In the genomic region with DNA sequence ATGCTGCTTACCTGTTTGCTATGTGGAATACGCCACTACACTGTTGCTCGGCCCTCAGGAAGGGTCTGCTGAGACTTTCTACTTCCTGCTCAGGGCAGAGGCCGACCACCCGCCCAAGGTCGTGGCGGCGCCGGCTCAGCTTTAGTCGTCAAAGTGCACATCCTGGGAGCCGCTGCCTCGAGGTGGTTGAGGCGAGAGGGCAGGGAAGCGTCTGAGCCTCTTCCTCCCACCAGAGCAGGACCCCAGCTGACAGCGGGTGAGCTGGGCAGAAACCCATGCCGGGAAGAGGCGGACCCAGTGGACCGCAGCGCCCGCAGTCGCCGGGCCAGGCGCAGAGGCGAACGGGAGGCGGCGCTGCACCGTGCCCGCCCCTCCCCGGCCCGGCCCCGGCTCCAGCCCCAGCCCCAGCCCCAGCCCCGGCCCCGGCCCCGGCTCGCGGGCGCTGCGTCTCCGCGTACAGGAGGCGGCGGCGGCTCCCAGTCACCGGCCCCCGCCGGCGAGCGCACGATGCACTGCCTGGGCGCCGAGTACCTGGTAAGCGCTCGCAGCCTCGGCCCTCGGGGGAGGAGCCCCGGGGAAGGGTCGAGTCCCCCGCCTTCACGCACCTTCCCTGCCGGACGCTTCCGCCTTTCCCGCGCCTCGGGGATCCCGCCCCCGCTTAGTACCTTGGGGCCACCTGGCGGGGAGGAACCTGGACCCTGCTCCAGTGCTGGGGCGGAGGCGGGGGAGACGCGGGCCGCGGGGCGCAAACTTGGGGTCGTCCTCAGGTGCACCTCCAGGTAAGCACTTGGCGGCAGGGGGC, we compare ENCODE assay signal across 8 cellular contexts. TPM values are rescaled to one million over a fixed set of nuclear protein-coding genes. Genes with fewer than 3 reads are reported as not detected.
DNase-seq lines count a peak whose midpoint lies in the region; ATAC-seq lines count a peak whose summit lies in the region.

A gene with protein sequence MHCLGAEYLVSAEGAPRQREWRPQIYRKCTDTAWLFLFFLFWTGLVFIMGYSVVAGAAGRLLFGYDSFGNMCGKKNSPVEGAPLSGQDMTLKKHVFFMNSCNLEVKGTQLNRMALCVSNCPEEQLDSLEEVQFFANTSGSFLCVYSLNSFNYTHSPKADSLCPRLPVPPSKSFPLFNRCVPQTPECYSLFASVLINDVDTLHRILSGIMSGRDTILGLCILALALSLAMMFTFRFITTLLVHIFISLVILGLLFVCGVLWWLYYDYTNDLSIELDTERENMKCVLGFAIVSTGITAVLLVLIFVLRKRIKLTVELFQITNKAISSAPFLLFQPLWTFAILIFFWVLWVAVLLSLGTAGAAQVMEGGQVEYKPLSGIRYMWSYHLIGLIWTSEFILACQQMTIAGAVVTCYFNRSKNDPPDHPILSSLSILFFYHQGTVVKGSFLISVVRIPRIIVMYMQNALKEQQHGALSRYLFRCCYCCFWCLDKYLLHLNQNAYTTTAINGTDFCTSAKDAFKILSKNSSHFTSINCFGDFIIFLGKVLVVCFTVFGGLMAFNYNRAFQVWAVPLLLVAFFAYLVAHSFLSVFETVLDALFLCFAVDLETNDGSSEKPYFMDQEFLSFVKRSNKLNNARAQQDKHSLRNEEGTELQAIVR (plus strand): TSS at position 413 of the 802 bp plus-strand sequence. CDS start 95 bp downstream, at position 508.

- intact Hi-C loops in activated CD4-positive, alpha-beta T cell treated with anti-CD3 and anti-CD28 coated beads, Interleukin-2, amount 10 ng/mL, durations not matched to agents 24 days and 14 days (cut with micrococcal nuclease): no loop called here

- peaks cover 36% of the 10 kb centered on the region for H3K27me3 Mint-ChIP-seq in IgD-negative memory B cell
- H3K27me3 Mint-ChIP-seq in activated CD4-positive, alpha-beta T cell treated with anti-CD3 and anti-CD28 coated beads, Interleukin-2, amount 10 ng/mL, durations not matched to agents 24 days and 14 days: peaks cover 62% of the 10 kb centered on the region

- peak; percentile 84 for ATAC-seq in esophagus mucosa
- ATAC-seq in HG02759 (IDR thresholded peaks at IDR 0.05; ENCODE audit: unreplicated experiment): no peak
- no peak for ATAC-seq in GM21390 (IDR thresholded peaks at IDR 0.05; ENCODE audit: unreplicated experiment)

- peaks cover 3% of the 10 kb centered on the region for H3K36me3 Mint-ChIP-seq in IgD-negative memory B cell
- no peaks in the 10 kb centered on the region for H3K36me3 Mint-ChIP-seq in activated CD4-positive, alpha-beta T cell treated with anti-CD3 and anti-CD28 coated beads, Interleukin-2, amount 10 ng/mL, durations not matched to agents 24 days and 14 days (ENCODE audit: low read depth)

- peaks cover 0 to 6% (median 0%) of the 10 kb centered on the region in 3 donors for H3K9me3 Mint-ChIP-seq in IgD-negative memory B cell
- no peaks in the 10 kb centered on the region for H3K9me3 Mint-ChIP-seq in activated CD4-positive, alpha-beta T cell treated with anti-CD3 and anti-CD28 coated beads, Interleukin-2, amount 10 ng/mL, durations not matched to agents 24 days and 14 days

- H3K4me1 Mint-ChIP-seq in IgD-negative memory B cell: peaks cover 0 to 5% (median 4%) of the 10 kb centered on the region in 3 donors
- H3K4me1 Mint-ChIP-seq in activated CD4-positive, alpha-beta T cell treated with anti-CD3 and anti-CD28 coated beads, Interleukin-2, amount 10 ng/mL, durations not matched to agents 24 days and 14 days: peaks cover 2% of the 10 kb centered on the region

- DNase-seq in EH (ENCODE audit: low read depth) (peak; percentile 57), myocyte (ENCODE audit: low read depth) (peak; percentile 71), ureter (ENCODE audit: low spot score) (peak; percentile 59)
- DNase-seq in activated CD4-positive, alpha-beta T cell treated with anti-CD3 and anti-CD28 coated beads, Interleukin-2, amount 10 ng/mL, durations not matched to agents 24 days and 14 days: peak; percentile 65

- peak within 1 kb of the TSS in 3 of 4 donors; percentile 53 to 88 (median 70) for H3K4me3 Mint-ChIP-seq in IgD-negative memory B cell
- peak within 1 kb of the TSS; percentile 57 for H3K4me3 Mint-ChIP-seq in activated CD4-positive, alpha-beta T cell treated with anti-CD3 and anti-CD28 coated beads, Interleukin-2, amount 10 ng/mL, durations not matched to agents 24 days and 14 days

- H3K27ac Mint-ChIP-seq in IgD-negative memory B cell: no peak within 1 kb of the TSS
- no peak within 1 kb of the TSS for H3K27ac Mint-ChIP-seq in activated CD4-positive, alpha-beta T cell treated with anti-CD3 and anti-CD28 coated beads, Interleukin-2, amount 10 ng/mL, durations not matched to agents 24 days and 14 days

RNA-seq across cellular contexts. Expression of the gene that starts here (rescaled TPM):
- polyA plus RNA-seq in IgD-negative memory B cell: not detected
- total RNA-seq in activated CD4-positive, alpha-beta T cell treated with anti-CD3 and anti-CD28 coated beads, Interleukin-2, amount 10 ng/mL, durations not matched to agents 24 days and 14 days: not detected in 2 replicates
- total RNA-seq in esophagus mucosa: 10.1 TPM
- 1.6 and 2.2 TPM in 2 replicates for total RNA-seq in myocyte
- 2.8 TPM for polyA plus RNA-seq in myocyte (2012)
- 72.1 TPM for total RNA-seq in ureter

Comparison
In these comparisons a context has a peak if more than half of its experiments do, and no peak if none do; other contexts are left out.
1. Peak in DNase-seq in activated CD4-positive, alpha-beta T cell treated with anti-CD3 and anti-CD28 coated beads, Interleukin-2, amount 10 ng/mL, durations not matched to agents 24 days and 14 days; RNA of the gene not detected or under 1 TPM.